ENCODE assay signal across 1 cellular context in the genomic region with DNA sequence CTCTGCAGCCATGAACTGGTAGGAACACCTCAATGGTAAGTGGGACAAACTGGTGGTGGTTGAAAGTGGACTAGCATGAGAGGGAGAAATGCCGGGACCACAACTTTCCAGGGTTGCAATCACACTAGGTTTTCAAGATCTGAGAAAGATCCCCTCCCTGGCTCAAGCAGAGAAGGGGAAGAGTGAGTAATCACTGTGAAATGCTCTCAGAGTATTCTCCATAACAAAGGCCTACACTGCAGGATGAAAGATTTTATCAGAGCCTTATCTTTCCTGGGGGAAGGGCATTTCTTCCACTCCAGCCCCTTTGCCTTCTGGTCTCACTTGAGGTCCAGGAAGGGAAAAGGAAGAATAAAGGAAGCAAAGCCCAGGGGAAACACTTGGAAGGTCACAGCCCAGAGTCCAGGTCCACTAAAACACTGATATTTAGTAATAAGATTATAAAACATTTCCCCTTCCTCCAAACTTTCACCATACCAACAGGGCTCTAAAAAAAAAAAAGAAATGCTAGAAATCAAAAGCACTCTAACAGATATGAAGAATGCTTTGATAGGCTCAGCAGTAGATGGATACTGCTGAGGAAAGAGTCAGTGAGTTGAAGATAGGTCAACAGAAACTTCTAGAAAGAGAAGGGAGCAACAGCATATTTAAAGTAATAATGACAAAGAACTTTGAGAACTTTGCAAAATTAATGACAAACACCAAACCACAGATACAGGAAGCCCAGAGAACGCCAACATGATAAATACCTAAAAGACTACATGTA.
A peak's percentile ranks its signal among the peaks of the same experiment; 100 is the strongest.
TF ChIP-seq lines count a peak whose summit lies in the region.

No MANE protein-coding gene starts in this region.

TF ChIP-seq in SK-N-SH treated with all-trans-retinoic acid at 6 μM for 48 hours, 23 proteins besides CTCF, POLR2A, EP300 and RAD21:
- TF ChIP-seq, protein P1, sequence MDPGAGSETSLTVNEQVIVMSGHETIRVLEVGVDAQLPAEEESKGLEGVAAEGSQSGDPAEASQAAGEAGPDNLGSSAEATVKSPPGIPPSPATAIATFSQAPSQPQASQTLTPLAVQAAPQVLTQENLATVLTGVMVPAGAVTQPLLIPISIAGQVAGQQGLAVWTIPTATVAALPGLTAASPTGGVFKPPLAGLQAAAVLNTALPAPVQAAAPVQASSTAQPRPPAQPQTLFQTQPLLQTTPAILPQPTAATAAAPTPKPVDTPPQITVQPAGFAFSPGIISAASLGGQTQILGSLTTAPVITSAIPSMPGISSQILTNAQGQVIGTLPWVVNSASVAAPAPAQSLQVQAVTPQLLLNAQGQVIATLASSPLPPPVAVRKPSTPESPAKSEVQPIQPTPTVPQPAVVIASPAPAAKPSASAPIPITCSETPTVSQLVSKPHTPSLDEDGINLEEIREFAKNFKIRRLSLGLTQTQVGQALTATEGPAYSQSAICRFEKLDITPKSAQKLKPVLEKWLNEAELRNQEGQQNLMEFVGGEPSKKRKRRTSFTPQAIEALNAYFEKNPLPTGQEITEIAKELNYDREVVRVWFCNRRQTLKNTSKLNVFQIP (CRISPR knock-in tag; IDR thresholded peaks at IDR 0.05; ENCODE audit: borderline replicate concordance, low read depth), result no peak
- TF ChIP-seq TOX (CRISPR knock-in tag; IDR thresholded peaks at IDR 0.05; ENCODE audit: borderline replicate concordance) (no peak), ISL1 (CRISPR knock-in tag; IDR thresholded peaks at IDR 0.05) (peak; percentile 69), ZFP30 (CRISPR knock-in tag; IDR thresholded peaks at IDR 0.05) (peak; percentile 60)
- TF ChIP-seq, protein P2, sequence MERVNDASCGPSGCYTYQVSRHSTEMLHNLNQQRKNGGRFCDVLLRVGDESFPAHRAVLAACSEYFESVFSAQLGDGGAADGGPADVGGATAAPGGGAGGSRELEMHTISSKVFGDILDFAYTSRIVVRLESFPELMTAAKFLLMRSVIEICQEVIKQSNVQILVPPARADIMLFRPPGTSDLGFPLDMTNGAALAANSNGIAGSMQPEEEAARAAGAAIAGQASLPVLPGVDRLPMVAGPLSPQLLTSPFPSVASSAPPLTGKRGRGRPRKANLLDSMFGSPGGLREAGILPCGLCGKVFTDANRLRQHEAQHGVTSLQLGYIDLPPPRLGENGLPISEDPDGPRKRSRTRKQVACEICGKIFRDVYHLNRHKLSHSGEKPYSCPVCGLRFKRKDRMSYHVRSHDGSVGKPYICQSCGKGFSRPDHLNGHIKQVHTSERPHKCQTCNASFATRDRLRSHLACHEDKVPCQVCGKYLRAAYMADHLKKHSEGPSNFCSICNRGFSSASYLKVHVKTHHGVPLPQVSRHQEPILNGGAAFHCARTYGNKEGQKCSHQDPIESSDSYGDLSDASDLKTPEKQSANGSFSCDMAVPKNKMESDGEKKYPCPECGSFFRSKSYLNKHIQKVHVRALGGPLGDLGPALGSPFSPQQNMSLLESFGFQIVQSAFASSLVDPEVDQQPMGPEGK (CRISPR knock-in tag; IDR thresholded peaks at IDR 0.05; ENCODE audit: borderline replicate concordance), result no peak
